Comparison of ENCODE assay signal across 7 cellular contexts in the genomic region with DNA sequence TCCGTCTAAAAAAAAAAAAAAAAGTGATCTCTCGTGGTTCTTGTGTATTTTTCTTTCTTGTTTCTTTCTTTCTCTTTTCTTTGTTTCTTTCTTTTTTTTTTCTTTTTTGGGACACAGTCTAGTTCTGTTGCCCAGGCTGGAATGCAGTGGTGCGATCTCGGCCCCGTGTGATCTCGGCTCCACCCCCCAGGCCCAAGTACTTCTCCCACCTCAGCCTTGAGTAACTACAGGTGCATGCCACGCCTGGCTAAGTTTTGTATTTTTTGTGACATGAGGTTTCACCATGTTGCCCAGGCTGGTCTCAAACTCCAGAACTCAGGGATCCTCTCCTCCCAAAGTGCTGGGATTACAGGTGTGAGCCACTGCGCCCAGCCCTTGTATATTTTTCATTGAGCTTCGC.
"Had no signal": no experiment of that assay in that cellular context is flagged by ENCODE, and none has a peak within 500 bp of the region (broad histone marks: within the 10 kb centered on the region; RNA-seq: fewer than 3 reads in every experiment).

No MANE protein-coding gene starts in this region.

- FAIRE-seq: GM12878, GM12891, GM12892, GM18507, GM19239 had no signal

- ATAC-seq: GM12878 had no signal

- DNase-seq: GDM1, GF-D8 had no signal

- H3K4me3 ChIP-seq: GM12878 had no signal
